In the genomic region with DNA sequence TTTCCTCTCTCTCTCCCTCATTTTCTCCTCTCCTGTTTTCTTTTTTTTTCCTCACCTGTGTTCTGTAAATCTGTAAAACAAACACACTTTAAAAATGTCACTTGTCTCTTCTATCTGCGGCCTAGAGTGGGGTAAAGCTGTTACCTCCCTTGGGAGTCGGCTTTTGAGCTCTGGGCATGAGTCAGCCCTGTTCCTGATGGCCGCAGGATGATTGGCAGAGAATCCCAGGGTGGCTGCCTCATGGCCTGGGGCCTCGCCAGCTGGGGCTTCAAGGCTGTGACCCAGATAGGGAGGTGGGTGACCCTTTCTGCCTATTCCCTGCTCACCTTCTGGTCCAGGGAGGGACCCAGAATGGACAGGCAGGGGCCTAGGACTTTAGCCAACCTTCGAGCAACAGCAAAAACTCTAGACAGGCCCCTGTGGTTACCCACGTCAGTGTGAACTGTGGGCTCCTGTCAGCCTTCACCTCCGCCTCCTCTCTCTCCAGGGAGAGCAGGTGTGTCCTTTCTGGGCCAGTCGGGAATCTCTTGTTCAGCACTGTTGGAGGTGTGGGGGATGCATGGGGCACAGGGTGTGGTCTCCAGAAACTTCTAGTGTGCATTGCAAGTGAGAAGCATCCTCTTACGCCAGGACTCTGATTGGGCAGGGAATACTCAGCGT, we compare ENCODE assay signal across 1 cellular context.
TF ChIP-seq lines count a peak whose summit lies in the region.

No MANE protein-coding gene starts in this region.

TF ChIP-seq in HEK293, 187 proteins besides CTCF, POLR2A, EP300 and RAD21 (continued from another document):
- TF ChIP-seq, protein P1, sequence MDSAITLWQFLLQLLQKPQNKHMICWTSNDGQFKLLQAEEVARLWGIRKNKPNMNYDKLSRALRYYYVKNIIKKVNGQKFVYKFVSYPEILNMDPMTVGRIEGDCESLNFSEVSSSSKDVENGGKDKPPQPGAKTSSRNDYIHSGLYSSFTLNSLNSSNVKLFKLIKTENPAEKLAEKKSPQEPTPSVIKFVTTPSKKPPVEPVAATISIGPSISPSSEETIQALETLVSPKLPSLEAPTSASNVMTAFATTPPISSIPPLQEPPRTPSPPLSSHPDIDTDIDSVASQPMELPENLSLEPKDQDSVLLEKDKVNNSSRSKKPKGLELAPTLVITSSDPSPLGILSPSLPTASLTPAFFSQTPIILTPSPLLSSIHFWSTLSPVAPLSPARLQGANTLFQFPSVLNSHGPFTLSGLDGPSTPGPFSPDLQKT (IDR thresholded peaks at IDR 0.05; ENCODE audit: borderline replicate concordance, low read depth, low read length) = no peak
- TF ChIP-seq KLF1 (tag by site-specific recombination; IDR thresholded peaks at IDR 0.05) (no peak), GLI4 (tag by site-specific recombination; IDR thresholded peaks at IDR 0.05) (no peak), ZNF274 (IDR thresholded peaks at IDR 0.05; ENCODE audit: low read length) (no peak), ZNF274 (tag by site-specific recombination; IDR thresholded peaks at IDR 0.05; ENCODE audit: borderline replicate concordance) (no peak), ZNF658 (tag by site-specific recombination; IDR thresholded peaks at IDR 0.05) (no peak), OSR2 (tag by site-specific recombination; IDR thresholded peaks at IDR 0.05) (no peak), ZNF23 (tag by site-specific recombination; IDR thresholded peaks at IDR 0.05; ENCODE audit: borderline replicate concordance) (no peak), ZNF146 (tag by site-specific recombination; IDR thresholded peaks at IDR 0.05) (no peak), ZNF140 (tag by site-specific recombination; IDR thresholded peaks at IDR 0.05) (no peak), YY2 (tag by site-specific recombination; IDR thresholded peaks at IDR 0.05) (no peak), GFI1B (tag by site-specific recombination; IDR thresholded peaks at IDR 0.05) (no peak), ZXDB (tag by site-specific recombination; IDR thresholded peaks at IDR 0.05) (no peak), BCL11B (tag by site-specific recombination; IDR thresholded peaks at IDR 0.05; ENCODE audit: low read depth) (no peak), ZNF175 (tag by site-specific recombination; IDR thresholded peaks at IDR 0.05) (no peak)
